Comparison of ENCODE assay signal across 8 cellular contexts in genomic region chr17:60971515-60972369, GRCh38.
DNase-seq lines count a peak whose midpoint lies in the region; ATAC-seq and TF ChIP-seq lines count a peak whose summit lies in the region.

No MANE protein-coding gene starts in this region.

- no peaks in the 10 kb centered on the region for H3K27me3 ChIP-seq in HCT116 (ENCODE audit: insufficient read depth, low read length)
- H3K27me3 ChIP-seq in foreskin keratinocyte, result no peaks in the 10 kb centered on the region

- no TSS peak for BruUV-seq in HCT116 (replicated peaks; lab: Mats Ljungman, UMichigan)

- H3K27ac Mint-ChIP-seq in activated CD8-positive, alpha-beta T cell treated with anti-CD3 and anti-CD28 coated beads for 36 hours, result no peak overlapping the region

- POLR2A ChIA-PET in HCT116 (lab: Charles Lee), result interaction anchor here (1.0 kb wide), 1 partner anchor 862 kb away, joined by 3 read pairs; no protein-coding TSS in a partner anchor
- POLR2A ChIA-PET in activated CD8-positive, alpha-beta T cell treated with anti-CD3 and anti-CD28 coated beads for 36 hours (lab: Charles Lee), result interaction anchor here (0.6 kb wide), 1 partner anchor 276 kb away, joined by 4 read pairs; no protein-coding TSS in a partner anchor

- H3K4me3 ChIP-seq in HCT116 (replicated peaks in 1 of 2; ENCODE audit: low read depth in 1 of 2, low read length in 2 of 2), result no peak overlapping the region
- H3K4me3 ChIP-seq in retinal pigment epithelial cell (ENCODE audit: low read length), result no peak overlapping the region

- peak; percentile 29 for DNase-seq in Caki2 (ENCODE audit: low read depth)
- DNase-seq in HCT116 (ENCODE audit: low read depth, low spot score), result peak; percentile 51
- peak; percentile 37 for DNase-seq in NCI-H526 treated with DMSO at 0.1 percent for 48 hours (lab: John Stamatoyannopoulos, UW)
- peak; percentile 62 for DNase-seq in activated CD8-positive, alpha-beta T cell treated with anti-CD3 and anti-CD28 coated beads for 36 hours
- DNase-seq in foreskin keratinocyte, result no peak
- peak; percentile 12 for DNase-seq in retinal pigment epithelial cell (ENCODE audit: low read depth)
- DNase-seq in mesenteric fat pad (ENCODE audit: low spot score), result no peak

- peak; percentile 88 for TF ChIP-seq RAD21 in HCT116 (IDR thresholded peaks at IDR 0.05; ENCODE audit: low read depth)

- ATAC-seq in HCT116, result peak; percentile 98
- ATAC-seq in activated CD8-positive, alpha-beta T cell treated with anti-CD3 and anti-CD28 coated beads for 36 hours, result peak; percentile 64
- peak; percentile 90 for ATAC-seq in foreskin keratinocyte
- no peak for ATAC-seq in GM19023 (IDR thresholded peaks at IDR 0.05; ENCODE audit: unreplicated experiment)

- H3K27ac ChIP-seq in HCT116 (ENCODE audit: low read depth, low read length), result no peak overlapping the region
- no peak overlapping the region for H3K27ac ChIP-seq in foreskin keratinocyte

- H3K9me3 Mint-ChIP-seq in activated CD8-positive, alpha-beta T cell treated with anti-CD3 and anti-CD28 coated beads for 36 hours, result peaks cover 10% of the 10 kb centered on the region

- H3K9me2 ChIP-seq in HCT116 (ENCODE audit: insufficient read depth), result no peaks in the 10 kb centered on the region

- no peaks in the 10 kb centered on the region for H3K79me2 ChIP-seq in HCT116 (ENCODE audit: insufficient read depth, low read length)

- H3K36me3 Mint-ChIP-seq in activated CD8-positive, alpha-beta T cell treated with anti-CD3 and anti-CD28 coated beads for 36 hours (ENCODE audit: low read depth), result peaks cover 8% of the 10 kb centered on the region

- CTCF ChIA-PET in HCT116 (lab: Charles Lee), result interaction anchor here (0.6 to 2.1 kb wide), 28 partner anchors 9 to 612 kb away, joined by 3 to 32 read pairs (median 4); no protein-coding TSS in a partner anchor
- CTCF ChIA-PET in activated CD8-positive, alpha-beta T cell treated with anti-CD3 and anti-CD28 coated beads for 36 hours (lab: Charles Lee), result interaction anchor here (0.5 to 2.0 kb wide), 21 partner anchors 10 to 441 kb away, joined by 3 to 12 read pairs (median 4); no protein-coding TSS in a partner anchor

- H3K36me3 ChIP-seq in HCT116 (ENCODE audit: control insufficient read depth in 1 of 2, insufficient read depth in 2 of 2, low read length in 2 of 2), result no peaks in the 10 kb centered on the region

- H3K4me3 Mint-ChIP-seq in activated CD8-positive, alpha-beta T cell treated with anti-CD3 and anti-CD28 coated beads for 36 hours, result no peak overlapping the region

- peaks cover 0 to 11% of the 10 kb centered on the region in 2 experiments; a peak in 1 of 4 replicates for H3K9me3 ChIP-seq in HCT116 (ENCODE audit: control insufficient read depth in 1 of 2, insufficient read depth in 1 of 2, low read depth in 1 of 2, low read length in 2 of 2)

- RAD21 ChIA-PET in HCT116 (lab: Charles Lee; ENCODE audit: low non-redundant PET in 1 of 2, low total read pairs in 2 of 2, uncharacterized antibody in 2 of 2, unreplicated experiment in 2 of 2), result interaction anchor here (0.8 to 1.9 kb wide), 5 partner anchors 251 to 865 kb away, joined by 3 to 5 read pairs (median 4); no protein-coding TSS in a partner anchor

- H3K4me1 ChIP-seq in HCT116 (ENCODE audit: control insufficient read depth in 1 of 2, insufficient read depth in 2 of 2, low read length in 2 of 2) (no peaks in the 10 kb centered on the region), foreskin keratinocyte (no peaks in the 10 kb centered on the region)

- no peak overlapping the region for H2AFZ ChIP-seq in HCT116 (ENCODE audit: low read depth, low read length, poor library complexity, severe bottlenecking)

- no peaks in the 10 kb centered on the region for H3K4me1 Mint-ChIP-seq in activated CD8-positive, alpha-beta T cell treated with anti-CD3 and anti-CD28 coated beads for 36 hours (ENCODE audit: low read depth)

- no peaks in the 10 kb centered on the region for H4K20me1 ChIP-seq in HCT116 (ENCODE audit: insufficient read depth)

- TF ChIP-seq CTCF in HCT116 (IDR thresholded peaks at IDR 0.05 in 2 of 3, conservative IDR thresholded peaks at IDR 0.05 in 1 of 3; ENCODE audit: borderline replicate concordance in 1 of 3, insufficient read depth in 1 of 3, low read depth in 2 of 3, low read length in 2 of 3) (peak; percentile 80 to 94 (median 81); a peak in 5 of 6 replicates), foreskin keratinocyte (conservative IDR thresholded peaks at IDR 0.05) (peak; percentile 77), retinal pigment epithelial cell (conservative IDR thresholded peaks at IDR 0.05; ENCODE audit: low read depth, low read length) (peak; percentile 71)
- peak; percentile 67 for TF ChIP-seq CTCF in activated CD8-positive, alpha-beta T cell treated with anti-CD3 and anti-CD28 coated beads for 36 hours (IDR thresholded peaks at IDR 0.05)

- TF ChIP-seq POLR2A in HCT116 (IDR thresholded peaks at IDR 0.05; ENCODE audit: borderline replicate concordance, extremely low read depth, insufficient read depth, insufficient read length), result no peak

- H3K27me3 Mint-ChIP-seq in activated CD8-positive, alpha-beta T cell treated with anti-CD3 and anti-CD28 coated beads for 36 hours, result no peaks in the 10 kb centered on the region

- no peak overlapping the region for H3K9ac ChIP-seq in HCT116 (ENCODE audit: low read length)

- in situ Hi-C loops in Caki2 (cut with HindIII; ENCODE audit: low pct_unique_long_range_greater_than_20kb, low sequenced_read_pairs), result no loop called here

- intact Hi-C loops in HCT116 (cut with micrococcal nuclease), result loop anchor here (1.0 to 5.0 kb wide), 4 partner anchors 419 to 866 kb away; no protein-coding TSS in a partner anchor
- intact Hi-C loops in activated CD8-positive, alpha-beta T cell treated with anti-CD3 and anti-CD28 coated beads for 36 hours (cut with micrococcal nuclease), result no loop called here

- H3K4me2 ChIP-seq in HCT116 (ENCODE audit: low read length), result no peak overlapping the region

TF ChIP-seq in HCT116, 20 proteins besides CTCF, POLR2A, EP300 and RAD21:
- TF ChIP-seq MAX (IDR thresholded peaks at IDR 0.05), result 0 out of 2 replicates have a peak, but pooled peaks have one; percentile 9
- no peak for TF ChIP-seq YY1 (IDR thresholded peaks at IDR 0.05; ENCODE audit: extremely low read depth, insufficient replicate concordance, low read depth, low read length)
- TF ChIP-seq SRF (IDR thresholded peaks at IDR 0.05; ENCODE audit: low read depth), result peak; percentile 38; the same call in 1 of the 2 replicates
- no peak for TF ChIP-seq CEBPB (IDR thresholded peaks at IDR 0.05; ENCODE audit: low read depth)
TF ChIP-seq in HCT116: peak in this region for 2.

Comparison
In these comparisons a context has a peak if more than half of its experiments do, and no peak if none do; other contexts are left out.
1. DNase-seq: peak in Caki2 (single experiment), HCT116 (single experiment), NCI-H526 treated with DMSO at 0.1 percent for 48 hours (single experiment), activated CD8-positive, alpha-beta T cell treated with anti-CD3 and anti-CD28 coated beads for 36 hours (single experiment) and retinal pigment epithelial cell (single experiment); none in foreskin keratinocyte (0 of 2) and mesenteric fat pad (single experiment).
2. Peak in every context shown above with its lines, with median percentiles within 50 percentile points of each other: CTCF ChIP-seq.